Comparison of ENCODE assay signal across 1 cellular context in genomic region chr1:43688594-43689000, GRCh38.
A peak's percentile ranks its signal among the peaks of the same experiment; 100 is the strongest.
TF ChIP-seq lines count a peak whose summit lies in the region.

No MANE protein-coding gene starts in this region.

TF ChIP-seq in K562, 482 proteins besides CTCF, POLR2A, EP300 and RAD21 (continued from another document):
- no peak for TF ChIP-seq NR0B1 (IDR thresholded peaks at IDR 0.05; ENCODE audit: partially characterized antibody)
- TF ChIP-seq BRD9 (IDR thresholded peaks at IDR 0.05; ENCODE audit: low read depth, partially characterized antibody): no peak
- TF ChIP-seq ZNF766 (CRISPR knock-in tag; conservative IDR thresholded peaks at IDR 0.05): no peak
- TF ChIP-seq JUND (IDR thresholded peaks at IDR 0.05; ENCODE audit: borderline replicate concordance, low read depth, low read length): 0 out of 2 replicates have a peak, but pooled peaks have one; percentile 2
- TF ChIP-seq JUND (tag; IDR thresholded peaks at IDR 0.05; ENCODE audit: borderline replicate concordance, low read depth, low read length): no peak
- TF ChIP-seq ZNF316 (IDR thresholded peaks at IDR 0.05): peak; percentile 61
- peak; percentile 41 for TF ChIP-seq MAFK (IDR thresholded peaks at IDR 0.05; ENCODE audit: low read length)
- no peak for TF ChIP-seq NFIX (CRISPR knock-in tag; IDR thresholded peaks at IDR 0.05; ENCODE audit: low read depth)
- no peak for TF ChIP-seq HDAC1 (IDR thresholded peaks at IDR 0.05)
- no peak for TF ChIP-seq BCOR (IDR thresholded peaks at IDR 0.05)
